ENCODE assay signal across 8 cellular contexts in the genomic region with DNA sequence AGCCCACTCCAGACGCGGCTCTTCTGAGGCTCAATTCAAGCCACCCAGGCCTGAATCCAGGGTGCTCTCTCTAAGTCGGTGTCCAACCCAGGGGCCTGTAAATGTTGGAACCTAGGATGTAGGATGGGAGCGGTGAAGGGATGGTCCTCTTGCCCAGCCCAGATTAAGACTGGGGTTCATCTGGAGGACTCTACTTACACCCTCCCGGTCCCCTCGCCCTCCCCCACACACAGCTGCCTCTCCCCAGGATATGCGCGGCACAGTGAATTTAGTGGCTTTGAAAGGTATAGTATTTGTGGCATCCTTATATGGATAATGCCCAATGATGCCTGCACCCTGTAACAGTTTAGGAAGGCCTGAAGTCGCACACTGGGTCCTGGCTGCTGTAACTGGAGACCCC. TPM values are rescaled to one million over a fixed set of nuclear protein-coding genes. Genes with fewer than 3 reads are reported as not detected.
DNase-seq lines count a peak whose midpoint lies in the region; ATAC-seq and TF ChIP-seq lines count a peak whose summit lies in the region.

No MANE protein-coding gene starts in this region.

- H3K9ac ChIP-seq in muscle layer of colon (ENCODE audit: low read length): peak overlapping the region; percentile 21

- no peak for TF ChIP-seq POLR2A in heart left ventricle (IDR thresholded peaks at IDR 0.05)
- no peak for TF ChIP-seq POLR2A in vagina (IDR thresholded peaks at IDR 0.05)

- 54 to 58% (median 55%) methylated on average over 7 to 9 of the region's 9 CpGs for whole genome bisulfite sequencing in heart left ventricle, 4 donors

- DNase-seq in heart left ventricle (no peak), Right ventricle myocardium inferior (ENCODE audit: missing footprints) (no peak), vagina (ENCODE audit: extremely low spot score in 2 of 2) (no peak), A172 (ENCODE audit: low spot score) (no peak), AG08395 (ENCODE audit: low spot score) (no peak)

- H3K9me3 ChIP-seq in heart left ventricle (no peaks in the 10 kb centered on the region), muscle layer of colon (ENCODE audit: low read length) (no peaks in the 10 kb centered on the region), vagina (no peaks in the 10 kb centered on the region)

- TF ChIP-seq CTCF in heart left ventricle (IDR thresholded peaks at IDR 0.05) (no peak), vagina (IDR thresholded peaks at IDR 0.05) (no peak)

- H3K4me1 ChIP-seq in heart left ventricle (peaks cover 0 to 35% (median 6%) of the 10 kb centered on the region in 12 donors), muscle layer of colon (ENCODE audit: insufficient read depth, low read length) (peaks cover 4% of the 10 kb centered on the region), vagina (peaks cover 13% of the 10 kb centered on the region)

- ATAC-seq in heart left ventricle (peak in 1 of 4 donors; percentile 5), Right ventricle myocardium inferior (no peak), GM19452 (IDR thresholded peaks at IDR 0.05; ENCODE audit: unreplicated experiment) (no peak)

- H3K27me3 ChIP-seq in heart left ventricle (peaks cover 0 to 36% (median 0%) of the 10 kb centered on the region in 9 donors), muscle layer of colon (ENCODE audit: control insufficient read depth in 1 of 2, insufficient read depth in 2 of 2, low read length in 2 of 2) (peaks cover 0 to 6% of the 10 kb centered on the region in 2 donors), vagina (no peaks in the 10 kb centered on the region)

- H3K36me3 ChIP-seq in heart left ventricle: peaks cover 0 to 7% (median 0%) of the 10 kb centered on the region in 9 donors
- H3K36me3 ChIP-seq in muscle layer of colon (ENCODE audit: insufficient read depth, low read length): no peaks in the 10 kb centered on the region
- H3K36me3 ChIP-seq in vagina: no peaks in the 10 kb centered on the region

- intact Hi-C loops in heart left ventricle (cut with DNase I): loop anchor here (5.0 to 10.0 kb wide), 11 partner anchors 58 to 292 kb away; no protein-coding TSS in a partner anchor
- intact Hi-C loops in Right ventricle myocardium inferior (cut with DNase I): loop anchor here (5.0 kb wide), 2 partner anchors 46 to 139 kb away; no protein-coding TSS in a partner anchor
- intact Hi-C loops in vagina (cut with DNase I): loop anchor here (10.0 kb wide), 1 partner anchor 102 kb away; no protein-coding TSS in a partner anchor

- H3K27ac ChIP-seq in heart left ventricle (peak overlapping the region; percentile 83 to 94 (median 86)), cingulate gyrus (ENCODE audit: low read depth, low read length) (peak overlapping the region; percentile 74), muscle layer of colon (ENCODE audit: low read depth, low read length) (peak overlapping the region; percentile 51), vagina (peak overlapping the region; percentile 93)

- peak overlapping the region; percentile 67 to 96 (median 88) for H3K4me3 ChIP-seq in heart left ventricle
- peak overlapping the region; percentile 67 to 68 for H3K4me3 ChIP-seq in muscle layer of colon (ENCODE audit: low read depth in 1 of 2, low read length in 2 of 2)
- peak overlapping the region; percentile 61 to 84 for H3K4me3 ChIP-seq in vagina

RNA-seq across cellular contexts. Expression of a gene that starts 0.9 kb away (rescaled TPM):
- total RNA-seq in heart left ventricle (100 to 1,000 TPM in 1 of 9 donors, 10 to 100 TPM in 8; 22.5 to 115 (median 38.9) TPM), Right ventricle myocardium inferior (41.0 TPM), vagina (102 TPM)
- polyA plus RNA-seq in heart left ventricle: 10 to 100 TPM in 1 of 2 donors, 1 to 10 TPM in 1; 5.7 to 28.7 TPM
- 142 and 156 TPM in 2 replicates for total RNA-seq in A172 (2014; rRNA removed; shearing (Covaris generic))
